Comparison of ENCODE assay signal across 1 cellular context in the genomic region with DNA sequence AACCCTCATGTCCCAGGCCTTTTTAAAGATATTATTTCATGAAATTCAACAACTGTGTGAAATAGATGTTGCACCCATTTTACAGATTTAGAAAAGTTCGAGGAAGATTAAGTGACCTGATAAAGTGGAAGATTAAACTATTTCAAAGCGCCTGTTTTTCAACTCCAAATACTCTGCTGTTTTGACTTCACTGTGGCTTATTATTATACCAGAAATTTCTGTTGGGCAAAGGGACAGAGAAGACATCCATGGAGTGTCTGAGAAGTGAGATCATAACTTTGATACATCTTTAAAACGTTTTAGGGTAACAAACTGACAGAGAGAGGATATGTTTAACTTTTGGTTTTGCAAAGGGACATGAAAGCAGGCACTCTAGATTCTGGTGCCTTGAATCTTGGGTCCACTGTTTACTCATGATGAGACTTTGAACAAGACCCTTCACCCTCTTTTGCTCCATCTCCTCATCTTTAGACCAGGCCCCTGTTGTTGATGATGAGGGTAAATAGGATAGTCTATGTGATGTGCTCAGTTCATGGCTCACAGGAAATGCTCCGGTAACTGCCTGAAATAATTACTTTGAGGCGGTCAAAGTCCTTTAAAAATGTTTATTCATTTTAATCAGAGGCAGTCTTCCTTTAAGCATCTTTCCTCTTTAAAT.
A peak's percentile ranks its signal among the peaks of the same experiment; 100 is the strongest.
TF ChIP-seq lines count a peak whose summit lies in the region.

No MANE protein-coding gene starts in this region.

TF ChIP-seq in HepG2, 621 proteins besides CTCF, POLR2A, EP300 and RAD21 (continued from another document and continues in another):
- TF ChIP-seq, protein P1, sequence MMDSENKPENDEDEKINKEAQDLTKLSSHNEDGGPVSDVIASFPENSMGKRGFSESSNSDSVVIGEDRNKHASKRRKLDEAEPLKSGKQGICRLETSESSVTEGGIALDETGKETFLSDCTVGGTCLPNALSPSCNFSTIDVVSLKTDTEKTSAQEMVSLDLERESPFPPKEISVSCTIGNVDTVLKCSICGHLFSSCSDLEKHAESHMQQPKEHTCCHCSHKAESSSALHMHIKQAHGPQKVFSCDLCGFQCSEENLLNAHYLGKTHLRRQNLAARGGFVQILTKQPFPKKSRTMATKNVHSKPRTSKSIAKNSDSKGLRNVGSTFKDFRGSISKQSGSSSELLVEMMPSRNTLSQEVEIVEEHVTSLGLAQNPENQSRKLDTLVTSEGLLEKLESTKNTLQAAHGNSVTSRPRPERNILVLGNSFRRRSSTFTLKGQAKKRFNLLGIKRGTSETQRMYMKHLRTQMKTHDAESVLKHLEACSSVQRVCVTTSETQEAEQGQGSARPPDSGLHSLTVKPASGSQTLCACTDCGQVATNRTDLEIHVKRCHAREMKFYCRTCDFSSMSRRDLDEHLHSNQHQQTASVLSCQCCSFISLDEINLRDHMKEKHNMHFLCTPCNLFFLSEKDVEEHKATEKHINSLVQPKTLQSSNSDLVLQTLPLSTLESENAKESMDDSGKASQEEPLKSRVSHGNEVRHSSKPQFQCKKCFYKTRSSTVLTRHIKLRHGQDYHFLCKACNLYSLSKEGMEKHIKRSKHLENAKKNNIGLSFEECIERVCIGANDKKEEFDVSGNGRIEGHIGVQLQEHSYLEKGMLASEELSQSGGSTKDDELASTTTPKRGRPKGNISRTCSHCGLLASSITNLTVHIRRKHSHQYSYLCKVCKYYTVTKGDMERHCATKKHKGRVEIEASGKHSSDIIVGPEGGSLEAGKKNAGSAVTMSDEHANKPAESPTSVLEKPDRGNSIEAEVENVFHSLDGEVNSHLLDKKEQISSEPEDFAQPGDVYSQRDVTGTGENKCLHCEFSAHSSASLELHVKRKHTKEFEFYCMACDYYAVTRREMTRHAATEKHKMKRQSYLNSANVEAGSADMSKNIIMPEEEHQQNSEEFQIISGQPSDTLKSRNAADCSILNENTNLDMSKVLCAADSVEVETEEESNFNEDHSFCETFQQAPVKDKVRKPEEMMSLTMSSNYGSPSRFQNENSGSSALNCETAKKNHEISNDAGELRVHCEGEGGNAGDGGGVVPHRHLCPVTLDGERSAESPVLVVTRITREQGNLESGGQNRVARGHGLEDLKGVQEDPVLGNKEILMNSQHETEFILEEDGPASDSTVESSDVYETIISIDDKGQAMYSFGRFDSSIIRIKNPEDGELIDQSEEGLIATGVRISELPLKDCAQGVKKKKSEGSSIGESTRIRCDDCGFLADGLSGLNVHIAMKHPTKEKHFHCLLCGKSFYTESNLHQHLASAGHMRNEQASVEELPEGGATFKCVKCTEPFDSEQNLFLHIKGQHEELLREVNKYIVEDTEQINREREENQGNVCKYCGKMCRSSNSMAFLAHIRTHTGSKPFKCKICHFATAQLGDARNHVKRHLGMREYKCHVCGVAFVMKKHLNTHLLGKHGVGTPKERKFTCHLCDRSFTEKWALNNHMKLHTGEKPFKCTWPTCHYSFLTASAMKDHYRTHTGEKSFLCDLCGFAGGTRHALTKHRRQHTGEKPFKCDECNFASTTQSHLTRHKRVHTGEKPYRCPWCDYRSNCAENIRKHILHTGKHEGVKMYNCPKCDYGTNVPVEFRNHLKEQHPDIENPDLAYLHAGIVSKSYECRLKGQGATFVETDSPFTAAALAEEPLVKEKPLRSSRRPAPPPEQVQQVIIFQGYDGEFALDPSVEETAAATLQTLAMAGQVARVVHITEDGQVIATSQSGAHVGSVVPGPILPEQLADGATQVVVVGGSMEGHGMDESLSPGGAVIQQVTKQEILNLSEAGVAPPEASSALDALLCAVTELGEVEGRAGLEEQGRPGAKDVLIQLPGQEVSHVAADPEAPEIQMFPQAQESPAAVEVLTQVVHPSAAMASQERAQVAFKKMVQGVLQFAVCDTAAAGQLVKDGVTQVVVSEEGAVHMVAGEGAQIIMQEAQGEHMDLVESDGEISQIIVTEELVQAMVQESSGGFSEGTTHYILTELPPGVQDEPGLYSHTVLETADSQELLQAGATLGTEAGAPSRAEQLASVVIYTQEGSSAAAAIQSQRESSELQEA (CRISPR knock-in tag; IDR thresholded peaks at IDR 0.05; ENCODE audit: not compliant biosample characterization) = no peak
- TF ChIP-seq, protein P2, sequence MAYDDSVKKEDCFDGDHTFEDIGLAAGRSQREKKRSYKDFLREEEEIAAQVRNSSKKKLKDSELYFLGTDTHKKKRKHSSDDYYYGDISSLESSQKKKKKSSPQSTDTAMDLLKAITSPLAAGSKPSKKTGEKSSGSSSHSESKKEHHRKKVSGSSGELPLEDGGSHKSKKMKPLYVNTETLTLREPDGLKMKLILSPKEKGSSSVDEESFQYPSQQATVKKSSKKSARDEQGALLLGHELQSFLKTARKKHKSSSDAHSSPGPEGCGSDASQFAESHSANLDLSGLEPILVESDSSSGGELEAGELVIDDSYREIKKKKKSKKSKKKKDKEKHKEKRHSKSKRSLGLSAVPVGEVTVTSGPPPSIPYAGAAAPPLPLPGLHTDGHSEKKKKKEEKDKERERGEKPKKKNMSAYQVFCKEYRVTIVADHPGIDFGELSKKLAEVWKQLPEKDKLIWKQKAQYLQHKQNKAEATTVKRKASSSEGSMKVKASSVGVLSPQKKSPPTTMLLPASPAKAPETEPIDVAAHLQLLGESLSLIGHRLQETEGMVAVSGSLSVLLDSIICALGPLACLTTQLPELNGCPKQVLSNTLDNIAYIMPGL (CRISPR knock-in tag; IDR thresholded peaks at IDR 0.05; ENCODE audit: borderline replicate concordance in 1 of 2, low read depth in 1 of 2) = no peak
- TF ChIP-seq, protein P3, sequence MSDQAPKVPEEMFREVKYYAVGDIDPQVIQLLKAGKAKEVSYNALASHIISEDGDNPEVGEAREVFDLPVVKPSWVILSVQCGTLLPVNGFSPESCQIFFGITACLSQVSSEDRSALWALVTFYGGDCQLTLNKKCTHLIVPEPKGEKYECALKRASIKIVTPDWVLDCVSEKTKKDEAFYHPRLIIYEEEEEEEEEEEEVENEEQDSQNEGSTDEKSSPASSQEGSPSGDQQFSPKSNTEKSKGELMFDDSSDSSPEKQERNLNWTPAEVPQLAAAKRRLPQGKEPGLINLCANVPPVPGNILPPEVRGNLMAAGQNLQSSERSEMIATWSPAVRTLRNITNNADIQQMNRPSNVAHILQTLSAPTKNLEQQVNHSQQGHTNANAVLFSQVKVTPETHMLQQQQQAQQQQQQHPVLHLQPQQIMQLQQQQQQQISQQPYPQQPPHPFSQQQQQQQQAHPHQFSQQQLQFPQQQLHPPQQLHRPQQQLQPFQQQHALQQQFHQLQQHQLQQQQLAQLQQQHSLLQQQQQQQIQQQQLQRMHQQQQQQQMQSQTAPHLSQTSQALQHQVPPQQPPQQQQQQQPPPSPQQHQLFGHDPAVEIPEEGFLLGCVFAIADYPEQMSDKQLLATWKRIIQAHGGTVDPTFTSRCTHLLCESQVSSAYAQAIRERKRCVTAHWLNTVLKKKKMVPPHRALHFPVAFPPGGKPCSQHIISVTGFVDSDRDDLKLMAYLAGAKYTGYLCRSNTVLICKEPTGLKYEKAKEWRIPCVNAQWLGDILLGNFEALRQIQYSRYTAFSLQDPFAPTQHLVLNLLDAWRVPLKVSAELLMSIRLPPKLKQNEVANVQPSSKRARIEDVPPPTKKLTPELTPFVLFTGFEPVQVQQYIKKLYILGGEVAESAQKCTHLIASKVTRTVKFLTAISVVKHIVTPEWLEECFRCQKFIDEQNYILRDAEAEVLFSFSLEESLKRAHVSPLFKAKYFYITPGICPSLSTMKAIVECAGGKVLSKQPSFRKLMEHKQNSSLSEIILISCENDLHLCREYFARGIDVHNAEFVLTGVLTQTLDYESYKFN (CRISPR knock-in tag; conservative IDR thresholded peaks at IDR 0.05) = peak; percentile 97
- no peak for TF ChIP-seq FLYWCH1 (CRISPR knock-in tag; IDR thresholded peaks at IDR 0.05)
- TF ChIP-seq, protein P4, sequence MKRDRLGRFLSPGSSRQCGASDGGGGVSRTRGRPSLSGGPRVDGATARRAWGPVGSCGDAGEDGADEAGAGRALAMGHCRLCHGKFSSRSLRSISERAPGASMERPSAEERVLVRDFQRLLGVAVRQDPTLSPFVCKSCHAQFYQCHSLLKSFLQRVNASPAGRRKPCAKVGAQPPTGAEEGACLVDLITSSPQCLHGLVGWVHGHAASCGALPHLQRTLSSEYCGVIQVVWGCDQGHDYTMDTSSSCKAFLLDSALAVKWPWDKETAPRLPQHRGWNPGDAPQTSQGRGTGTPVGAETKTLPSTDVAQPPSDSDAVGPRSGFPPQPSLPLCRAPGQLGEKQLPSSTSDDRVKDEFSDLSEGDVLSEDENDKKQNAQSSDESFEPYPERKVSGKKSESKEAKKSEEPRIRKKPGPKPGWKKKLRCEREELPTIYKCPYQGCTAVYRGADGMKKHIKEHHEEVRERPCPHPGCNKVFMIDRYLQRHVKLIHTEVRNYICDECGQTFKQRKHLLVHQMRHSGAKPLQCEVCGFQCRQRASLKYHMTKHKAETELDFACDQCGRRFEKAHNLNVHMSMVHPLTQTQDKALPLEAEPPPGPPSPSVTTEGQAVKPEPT (CRISPR knock-in tag; IDR thresholded peaks at IDR 0.05; ENCODE audit: low read depth) = no peak
- no peak for TF ChIP-seq NBN (conservative IDR thresholded peaks at IDR 0.05)
- TF ChIP-seq SMAD3 (CRISPR knock-in tag; IDR thresholded peaks at IDR 0.05) = no peak
- no peak for TF ChIP-seq ZNF350 (CRISPR knock-in tag; IDR thresholded peaks at IDR 0.05; ENCODE audit: borderline replicate concordance, low read depth)
- no peak for TF ChIP-seq ZNF607 (CRISPR knock-in tag; IDR thresholded peaks at IDR 0.05; ENCODE audit: borderline replicate concordance)
- no peak for TF ChIP-seq ZNF343 (CRISPR knock-in tag; IDR thresholded peaks at IDR 0.05)
- no peak for TF ChIP-seq MBD4 (IDR thresholded peaks at IDR 0.05; ENCODE audit: borderline replicate concordance, low read length)
- TF ChIP-seq ZNF136 (CRISPR knock-in tag; IDR thresholded peaks at IDR 0.05; ENCODE audit: low read depth) = no peak
- TF ChIP-seq, protein P5, sequence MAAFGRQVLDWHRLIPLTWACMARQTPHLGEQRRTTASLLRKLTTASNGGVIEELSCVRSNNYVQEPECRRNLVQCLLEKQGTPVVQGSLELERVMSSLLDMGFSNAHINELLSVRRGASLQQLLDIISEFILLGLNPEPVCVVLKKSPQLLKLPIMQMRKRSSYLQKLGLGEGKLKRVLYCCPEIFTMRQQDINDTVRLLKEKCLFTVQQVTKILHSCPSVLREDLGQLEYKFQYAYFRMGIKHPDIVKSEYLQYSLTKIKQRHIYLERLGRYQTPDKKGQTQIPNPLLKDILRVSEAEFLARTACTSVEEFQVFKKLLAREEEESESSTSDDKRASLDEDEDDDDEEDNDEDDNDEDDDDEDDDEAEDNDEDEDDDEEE (CRISPR knock-in tag; IDR thresholded peaks at IDR 0.05) = no peak
- TF ChIP-seq HOXA7 (CRISPR knock-in tag; IDR thresholded peaks at IDR 0.05) = no peak
- TF ChIP-seq, protein P6, sequence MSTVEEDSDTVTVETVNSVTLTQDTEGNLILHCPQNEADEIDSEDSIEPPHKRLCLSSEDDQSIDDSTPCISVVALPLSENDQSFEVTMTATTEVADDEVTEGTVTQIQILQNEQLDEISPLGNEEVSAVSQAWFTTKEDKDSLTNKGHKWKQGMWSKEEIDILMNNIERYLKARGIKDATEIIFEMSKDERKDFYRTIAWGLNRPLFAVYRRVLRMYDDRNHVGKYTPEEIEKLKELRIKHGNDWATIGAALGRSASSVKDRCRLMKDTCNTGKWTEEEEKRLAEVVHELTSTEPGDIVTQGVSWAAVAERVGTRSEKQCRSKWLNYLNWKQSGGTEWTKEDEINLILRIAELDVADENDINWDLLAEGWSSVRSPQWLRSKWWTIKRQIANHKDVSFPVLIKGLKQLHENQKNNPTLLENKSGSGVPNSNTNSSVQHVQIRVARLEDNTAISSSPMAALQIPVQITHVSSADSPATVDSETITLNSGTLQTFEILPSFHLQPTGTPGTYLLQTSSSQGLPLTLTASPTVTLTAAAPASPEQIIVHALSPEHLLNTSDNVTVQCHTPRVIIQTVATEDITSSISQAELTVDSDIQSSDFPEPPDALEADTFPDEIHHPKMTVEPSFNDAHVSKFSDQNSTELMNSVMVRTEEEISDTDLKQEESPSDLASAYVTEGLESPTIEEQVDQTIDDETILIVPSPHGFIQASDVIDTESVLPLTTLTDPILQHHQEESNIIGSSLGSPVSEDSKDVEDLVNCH (CRISPR knock-in tag; IDR thresholded peaks at IDR 0.05) = no peak
- TF ChIP-seq, protein P7, sequence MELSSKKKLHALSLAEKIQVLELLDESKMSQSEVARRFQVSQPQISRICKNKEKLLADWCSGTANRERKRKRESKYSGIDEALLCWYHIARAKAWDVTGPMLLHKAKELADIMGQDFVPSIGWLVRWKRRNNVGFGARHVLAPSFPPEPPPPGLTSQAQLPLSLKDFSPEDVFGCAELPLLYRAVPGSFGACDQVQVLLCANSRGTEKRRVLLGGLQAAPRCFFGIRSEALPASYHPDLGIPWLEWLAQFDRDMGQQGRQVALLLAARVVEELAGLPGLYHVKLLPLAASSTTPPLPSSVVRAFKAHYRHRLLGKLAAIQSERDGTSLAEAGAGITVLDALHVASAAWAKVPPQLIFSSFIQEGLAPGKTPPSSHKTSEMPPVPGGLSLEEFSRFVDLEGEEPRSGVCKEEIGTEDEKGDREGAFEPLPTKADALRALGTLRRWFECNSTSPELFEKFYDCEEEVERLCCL (CRISPR knock-in tag; IDR thresholded peaks at IDR 0.05; ENCODE audit: borderline replicate concordance) = no peak
- no peak for TF ChIP-seq ZNF563 (CRISPR knock-in tag; IDR thresholded peaks at IDR 0.05)
- TF ChIP-seq RFX5 (IDR thresholded peaks at IDR 0.05; ENCODE audit: low read depth, low read length) = no peak
- peak; percentile 58; the same call in 1 of the 2 replicates for TF ChIP-seq TBX2 (CRISPR knock-in tag; IDR thresholded peaks at IDR 0.05; ENCODE audit: borderline replicate concordance)
- no peak for TF ChIP-seq ZNF143 (CRISPR knock-in tag; IDR thresholded peaks at IDR 0.05)
- TF ChIP-seq, protein P8, sequence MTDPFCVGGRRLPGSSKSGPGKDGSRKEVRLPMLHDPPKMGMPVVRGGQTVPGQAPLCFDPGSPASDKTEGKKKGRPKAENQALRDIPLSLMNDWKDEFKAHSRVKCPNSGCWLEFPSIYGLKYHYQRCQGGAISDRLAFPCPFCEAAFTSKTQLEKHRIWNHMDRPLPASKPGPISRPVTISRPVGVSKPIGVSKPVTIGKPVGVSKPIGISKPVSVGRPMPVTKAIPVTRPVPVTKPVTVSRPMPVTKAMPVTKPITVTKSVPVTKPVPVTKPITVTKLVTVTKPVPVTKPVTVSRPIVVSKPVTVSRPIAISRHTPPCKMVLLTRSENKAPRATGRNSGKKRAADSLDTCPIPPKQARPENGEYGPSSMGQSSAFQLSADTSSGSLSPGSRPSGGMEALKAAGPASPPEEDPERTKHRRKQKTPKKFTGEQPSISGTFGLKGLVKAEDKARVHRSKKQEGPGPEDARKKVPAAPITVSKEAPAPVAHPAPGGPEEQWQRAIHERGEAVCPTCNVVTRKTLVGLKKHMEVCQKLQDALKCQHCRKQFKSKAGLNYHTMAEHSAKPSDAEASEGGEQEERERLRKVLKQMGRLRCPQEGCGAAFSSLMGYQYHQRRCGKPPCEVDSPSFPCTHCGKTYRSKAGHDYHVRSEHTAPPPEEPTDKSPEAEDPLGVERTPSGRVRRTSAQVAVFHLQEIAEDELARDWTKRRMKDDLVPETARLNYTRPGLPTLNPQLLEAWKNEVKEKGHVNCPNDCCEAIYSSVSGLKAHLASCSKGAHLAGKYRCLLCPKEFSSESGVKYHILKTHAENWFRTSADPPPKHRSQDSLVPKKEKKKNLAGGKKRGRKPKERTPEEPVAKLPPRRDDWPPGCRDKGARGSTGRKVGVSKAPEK (CRISPR knock-in tag; IDR thresholded peaks at IDR 0.05; ENCODE audit: borderline replicate concordance) = no peak
- TF ChIP-seq SALL1 (CRISPR knock-in tag; IDR thresholded peaks at IDR 0.05) = peak; percentile 89
- no peak for TF ChIP-seq ZNF550 (CRISPR knock-in tag; IDR thresholded peaks at IDR 0.05; ENCODE audit: borderline replicate concordance)
- no peak for TF ChIP-seq ZNF660 (CRISPR knock-in tag; IDR thresholded peaks at IDR 0.05; ENCODE audit: borderline replicate concordance, low read depth)
- TF ChIP-seq NFE2L1 (CRISPR knock-in tag; IDR thresholded peaks at IDR 0.05; ENCODE audit: borderline replicate concordance) = no peak
- TF ChIP-seq, protein P9, sequence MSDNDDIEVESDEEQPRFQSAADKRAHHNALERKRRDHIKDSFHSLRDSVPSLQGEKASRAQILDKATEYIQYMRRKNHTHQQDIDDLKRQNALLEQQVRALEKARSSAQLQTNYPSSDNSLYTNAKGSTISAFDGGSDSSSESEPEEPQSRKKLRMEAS (IDR thresholded peaks at IDR 0.05) = no peak
- no peak for TF ChIP-seq DNMT3B (CRISPR knock-in tag; conservative IDR thresholded peaks at IDR 0.05)
- no peak for TF ChIP-seq ARNT2 (CRISPR knock-in tag; IDR thresholded peaks at IDR 0.05; ENCODE audit: low read depth)
